11 cellular contexts compared by ENCODE assay signal in the genomic region with DNA sequence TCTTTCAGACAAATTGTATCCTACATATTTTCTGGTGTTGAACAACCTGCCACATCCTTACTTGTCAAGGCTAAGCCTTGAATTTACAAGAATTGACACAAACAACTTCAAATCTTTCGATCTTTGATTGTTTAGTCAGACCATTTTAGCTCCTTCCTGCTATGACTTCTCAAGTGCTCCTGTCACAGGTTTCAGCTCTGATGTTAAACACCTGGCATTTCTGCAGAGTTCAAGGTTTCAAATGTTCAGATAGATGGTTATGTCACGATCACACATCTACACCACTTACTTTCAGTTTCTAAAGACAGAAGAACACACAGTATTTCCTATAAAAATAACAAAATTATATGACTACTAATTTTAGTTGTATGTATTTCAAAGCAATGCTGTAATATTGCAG.
DNase-seq lines count a peak whose midpoint lies in the region; ATAC-seq and TF ChIP-seq lines count a peak whose summit lies in the region.
"Had no signal": no experiment of that assay in that cellular context is flagged by ENCODE, and none has a peak within 500 bp of the region (broad histone marks: within the 10 kb centered on the region; RNA-seq: fewer than 3 reads in every experiment).

No MANE protein-coding gene starts in this region.

- no peaks in the 10 kb centered on the region for H3K9me3 Mint-ChIP-seq in activated CD4-positive, alpha-beta T cell treated with anti-CD3 and anti-CD28 coated beads, Interleukin-2, amount 10 ng/mL, durations not matched to agents 24 days and 14 days
- no peaks in the 10 kb centered on the region for H3K9me3 Mint-ChIP-seq in activated naive CD8-positive, alpha-beta T cell treated with anti-CD3 and anti-CD28 coated beads, Interleukin-2, amount 50 U/mL, for 24 hours
- H3K9me3 Mint-ChIP-seq in activated CD4-positive, alpha-beta memory T cell treated with anti-CD3 and anti-CD28 coated beads, Interleukin-2, amount 10 ng/mL, durations not matched to agents 7 days and 5 days, result no peaks in the 10 kb centered on the region

- H3K4me3 Mint-ChIP-seq in activated CD4-positive, alpha-beta T cell treated with anti-CD3 and anti-CD28 coated beads, Interleukin-2, amount 10 ng/mL, durations not matched to agents 24 days and 14 days, result no peak overlapping the region
- no peak overlapping the region for H3K4me3 Mint-ChIP-seq in activated naive CD8-positive, alpha-beta T cell treated with anti-CD3 and anti-CD28 coated beads, Interleukin-2, amount 50 U/mL, for 24 hours
- H3K4me3 Mint-ChIP-seq in activated CD4-positive, alpha-beta memory T cell treated with anti-CD3 and anti-CD28 coated beads, Interleukin-2, amount 10 ng/mL, durations not matched to agents 7 days and 5 days, result no peak overlapping the region

- H3K27me3 Mint-ChIP-seq in activated CD4-positive, alpha-beta T cell treated with anti-CD3 and anti-CD28 coated beads, Interleukin-2, amount 10 ng/mL, durations not matched to agents 24 days and 14 days, result no peaks in the 10 kb centered on the region
- no peaks in the 10 kb centered on the region for H3K27me3 Mint-ChIP-seq in activated naive CD8-positive, alpha-beta T cell treated with anti-CD3 and anti-CD28 coated beads, Interleukin-2, amount 50 U/mL, for 24 hours
- H3K27me3 Mint-ChIP-seq in activated CD4-positive, alpha-beta memory T cell treated with anti-CD3 and anti-CD28 coated beads, Interleukin-2, amount 10 ng/mL, durations not matched to agents 7 days and 5 days, result no peaks in the 10 kb centered on the region

- no peaks in the 10 kb centered on the region for H3K36me3 Mint-ChIP-seq in activated CD4-positive, alpha-beta T cell treated with anti-CD3 and anti-CD28 coated beads, Interleukin-2, amount 10 ng/mL, durations not matched to agents 24 days and 14 days (ENCODE audit: low read depth)
- H3K36me3 Mint-ChIP-seq in activated naive CD8-positive, alpha-beta T cell treated with anti-CD3 and anti-CD28 coated beads, Interleukin-2, amount 50 U/mL, for 24 hours (ENCODE audit: low read depth), result no peaks in the 10 kb centered on the region
- H3K36me3 Mint-ChIP-seq in activated CD4-positive, alpha-beta memory T cell treated with anti-CD3 and anti-CD28 coated beads, Interleukin-2, amount 10 ng/mL, durations not matched to agents 7 days and 5 days (ENCODE audit: low read depth), result no peaks in the 10 kb centered on the region

- H2AFZ ChIP-seq in OCI-LY3 (ENCODE audit: low read depth, low read length), result peak overlapping the region; percentile 57; the same call in 1 of the 2 replicates

- H3K9me3 ChIP-seq in OCI-LY3 (ENCODE audit: insufficient read depth, low read length) (no peaks in the 10 kb centered on the region), skeletal muscle satellite cell (replicated peaks; ENCODE audit: low read length) (no peaks in the 10 kb centered on the region)

- no peak for TF ChIP-seq CTCF in OCI-LY3 (IDR thresholded peaks at IDR 0.05; ENCODE audit: low read depth, low read length)

- H3K27ac ChIP-seq in OCI-LY3 (ENCODE audit: low read length), result no peak overlapping the region
- H3K27ac ChIP-seq: skin epidermis had no signal

- no peaks in the 10 kb centered on the region for H3K27me3 ChIP-seq in OCI-LY3 (ENCODE audit: low read depth, low read length)
- H3K27me3 ChIP-seq in skeletal muscle satellite cell (ENCODE audit: control insufficient read depth, insufficient read depth, low read length), result no peaks in the 10 kb centered on the region

- H3K4me3 ChIP-seq in OCI-LY3 (ENCODE audit: low read length), result peak overlapping the region; percentile 58
- H3K4me3 ChIP-seq in skeletal muscle satellite cell (ENCODE audit: low read length), result peak overlapping the region; percentile 24
- H3K4me3 ChIP-seq: skin epidermis had no signal

- H3K4me2 ChIP-seq in OCI-LY3 (ENCODE audit: low read length) (peak overlapping the region; percentile 82), skeletal muscle satellite cell (ENCODE audit: low read length) (peak overlapping the region; percentile 69)

- ATAC-seq in HG02763 (IDR thresholded peaks at IDR 0.05; ENCODE audit: unreplicated experiment), result peak; percentile 90
- no peak for ATAC-seq in activated naive CD8-positive, alpha-beta T cell treated with anti-CD3 and anti-CD28 coated beads, Interleukin-2, amount 50 U/mL, for 24 hours

- POLR2A ChIA-PET in activated CD4-positive, alpha-beta memory T cell treated with anti-CD3 and anti-CD28 coated beads, Interleukin-2, amount 10 ng/mL, durations not matched to agents 7 days and 5 days (lab: Charles Lee), result no interaction called here

- H3K9ac ChIP-seq in OCI-LY3 (ENCODE audit: low read length), result no peak overlapping the region
- no peak overlapping the region for H3K9ac ChIP-seq in skeletal muscle satellite cell (ENCODE audit: low read depth, low read length)

- H3K4me1 ChIP-seq in OCI-LY3 (ENCODE audit: low read length), result peaks cover 15% of the 10 kb centered on the region
- H3K4me1 ChIP-seq in skeletal muscle satellite cell (ENCODE audit: control insufficient read depth, insufficient read depth, low read length), result peaks cover under 1% of the 10 kb centered on the region

- no peaks in the 10 kb centered on the region for H4K20me1 ChIP-seq in OCI-LY3 (ENCODE audit: insufficient read depth, low read length)

- H3K79me2 ChIP-seq in OCI-LY3 (ENCODE audit: low read length), result no peaks in the 10 kb centered on the region

- intact Hi-C loops in activated CD4-positive, alpha-beta T cell treated with anti-CD3 and anti-CD28 coated beads, Interleukin-2, amount 10 ng/mL, durations not matched to agents 24 days and 14 days (cut with micrococcal nuclease), result no loop called here

- H3K27ac Mint-ChIP-seq in activated CD4-positive, alpha-beta T cell treated with anti-CD3 and anti-CD28 coated beads, Interleukin-2, amount 10 ng/mL, durations not matched to agents 24 days and 14 days, result no peak overlapping the region
- no peak overlapping the region for H3K27ac Mint-ChIP-seq in activated naive CD8-positive, alpha-beta T cell treated with anti-CD3 and anti-CD28 coated beads, Interleukin-2, amount 50 U/mL, for 24 hours
- no peak overlapping the region for H3K27ac Mint-ChIP-seq in activated CD4-positive, alpha-beta memory T cell treated with anti-CD3 and anti-CD28 coated beads, Interleukin-2, amount 10 ng/mL, durations not matched to agents 7 days and 5 days

- peak; percentile 28 for DNase-seq in activated CD4-positive, alpha-beta T cell treated with anti-CD3 and anti-CD28 coated beads, Interleukin-2, amount 10 ng/mL, durations not matched to agents 24 days and 14 days
- no peak for DNase-seq in activated CD4-positive, alpha-beta T cell treated with anti-CD3 and anti-CD28 coated beads, Interleukin-2, amount 50 U/mL, for 4 hours
- no peak for DNase-seq in activated naive CD8-positive, alpha-beta T cell treated with anti-CD3 and anti-CD28 coated beads, Interleukin-2, amount 50 U/mL, for 24 hours
- DNase-seq in NCI-H2029 (lab: John Stamatoyannopoulos, UW), result no peak
- no peak for DNase-seq in activated CD4-positive, alpha-beta memory T cell treated with anti-CD3 and anti-CD28 coated beads, Interleukin-2, amount 10 ng/mL, durations not matched to agents 7 days and 5 days
- DNase-seq: activated CD8-positive, alpha-beta memory T cell treated with anti-CD3 and anti-CD28 coated beads, Interleukin-2, amount 50 U/mL, for 48 hours; islet precursor cell had no signal

- H3K4me1 Mint-ChIP-seq in activated CD4-positive, alpha-beta T cell treated with anti-CD3 and anti-CD28 coated beads, Interleukin-2, amount 10 ng/mL, durations not matched to agents 24 days and 14 days, result no peaks in the 10 kb centered on the region
- H3K4me1 Mint-ChIP-seq in activated naive CD8-positive, alpha-beta T cell treated with anti-CD3 and anti-CD28 coated beads, Interleukin-2, amount 50 U/mL, for 24 hours, result no peaks in the 10 kb centered on the region
- no peaks in the 10 kb centered on the region for H3K4me1 Mint-ChIP-seq in activated CD4-positive, alpha-beta memory T cell treated with anti-CD3 and anti-CD28 coated beads, Interleukin-2, amount 10 ng/mL, durations not matched to agents 7 days and 5 days

- H3K36me3 ChIP-seq in OCI-LY3 (replicated peaks; ENCODE audit: low read depth, low read length) (no peaks in the 10 kb centered on the region), skeletal muscle satellite cell (ENCODE audit: insufficient read depth, low read length) (no peaks in the 10 kb centered on the region)

- CTCF ChIA-PET in activated CD4-positive, alpha-beta memory T cell treated with anti-CD3 and anti-CD28 coated beads, Interleukin-2, amount 10 ng/mL, durations not matched to agents 7 days and 5 days (lab: Charles Lee), result no interaction called here
